ENCODE assay signal across 8 cellular contexts in genomic region chr19:3499738-3500428, GRCh38. TPM values are rescaled to one million over a fixed set of nuclear protein-coding genes. Genes with fewer than 3 reads are reported as not detected.
DNase-seq lines count a peak whose midpoint lies in the region; TF ChIP-seq lines count a peak whose summit lies in the region.

No MANE protein-coding gene starts in this region.

- H3K9me3 ChIP-seq in right atrium auricular region (no peaks in the 10 kb centered on the region), smooth muscle cell (replicated peaks; ENCODE audit: low read depth) (no peaks in the 10 kb centered on the region)

- H3F3A ChIP-seq in smooth muscle cell (ENCODE audit: low read depth), result peaks cover 3% of the 10 kb centered on the region

- peak overlapping the region; percentile 90 for H2AFZ ChIP-seq in smooth muscle cell (ENCODE audit: low read depth)

- no peaks in the 10 kb centered on the region for H4K20me1 ChIP-seq in smooth muscle cell (ENCODE audit: low read depth)

- peak overlapping the region; percentile 73 to 85 for H3K4me3 ChIP-seq in right atrium auricular region
- H3K4me3 ChIP-seq in smooth muscle cell, result peak overlapping the region; percentile 70

- H3K4me2 ChIP-seq in smooth muscle cell, result peak overlapping the region; percentile 96

- H3K36me3 ChIP-seq in right atrium auricular region, result peaks cover 16% of the 10 kb centered on the region
- H3K36me3 ChIP-seq in smooth muscle cell (ENCODE audit: low read depth), result no peaks in the 10 kb centered on the region

- peak overlapping the region; percentile 92 for H3K27ac ChIP-seq in VCaP
- peak overlapping the region; percentile 88 to 89 for H3K27ac ChIP-seq in right atrium auricular region
- H3K27ac ChIP-seq in smooth muscle cell (ENCODE audit: low read depth), result peak overlapping the region; percentile 92

- peaks cover 30% of the 10 kb centered on the region for H3K79me2 ChIP-seq in smooth muscle cell (ENCODE audit: low read depth)

- H3K27me3 ChIP-seq in right atrium auricular region (no peaks in the 10 kb centered on the region), smooth muscle cell (ENCODE audit: low read depth) (no peaks in the 10 kb centered on the region)

- DNase-seq in NCI-H748 (lab: John Stamatoyannopoulos, UW; ENCODE audit: unreplicated experiment) (peak; percentile 6), NCI-H748 treated with DMSO at 0.1 percent for 48 hours (lab: John Stamatoyannopoulos, UW) (no peak), right atrium auricular region (ENCODE audit: low spot score) (no peak), smooth muscle cell (lab: John Stamatoyannopoulos, UW; ENCODE audit: unreplicated experiment) (no peak), NAMALWA (ENCODE audit: low spot score) (no peak), GM19240 (ENCODE audit: insufficient read length, low spot score) (no peak)
- DNase-seq in effector CD4-positive, alpha-beta T cell, result no peak

- 29% methylated on average over 18 of the region's 18 CpGs for WGBS in smooth muscle cell (ENCODE audit: low lambda C conversion rate)

- peaks cover 0 to 12% of the 10 kb centered on the region in 2 donors for H3K4me1 ChIP-seq in right atrium auricular region
- peaks cover 9% of the 10 kb centered on the region for H3K4me1 ChIP-seq in smooth muscle cell (ENCODE audit: low read depth)

- peak overlapping the region; percentile 98 for H3K9ac ChIP-seq in smooth muscle cell (ENCODE audit: low read depth)

- TF ChIP-seq CTCF in VCaP (conservative IDR thresholded peaks at IDR 0.05), result no peak
- TF ChIP-seq CTCF in right atrium auricular region (IDR thresholded peaks at IDR 0.05), result no peak
- no peak for TF ChIP-seq CTCF in smooth muscle cell (IDR thresholded peaks at IDR 0.05; ENCODE audit: borderline replicate concordance, insufficient read depth, poor library complexity, severe bottlenecking)

RNA-seq across cellular contexts. Expression of gene DOHH, which starts 0.6 kb away (rescaled TPM):
- total RNA-seq in right atrium auricular region, result 10 to 100 TPM; 14.1 to 18.4 TPM
- 8.1 and 8.7 TPM in 2 replicates for total RNA-seq in smooth muscle cell
- 27.0 and 27.2 TPM in 2 replicates for polyA plus RNA-seq in smooth muscle cell

RNA-seq across cellular contexts. Expression of gene FZR1, which starts 6.2 kb away (rescaled TPM):
- 10 to 100 TPM; 20.6 to 21.7 TPM for total RNA-seq in right atrium auricular region
- total RNA-seq in smooth muscle cell, result 16.3 and 33.9 TPM in 2 replicates
- 49.7 and 64.8 TPM in 2 replicates for polyA plus RNA-seq in smooth muscle cell

RNA-seq across cellular contexts. Expression of gene SMIM44, which starts 16.6 kb away (rescaled TPM):
- total RNA-seq in right atrium auricular region, result not detected
- total RNA-seq in smooth muscle cell, result not detected in 2 replicates
- not detected in 2 replicates for polyA plus RNA-seq in smooth muscle cell

RNA-seq across cellular contexts. Expression of gene SMIM24, which starts 19.6 kb away (rescaled TPM):
- not detected for total RNA-seq in right atrium auricular region
- 1.1 TPM in 1 of 2 replicates, not detected in the other for total RNA-seq in smooth muscle cell
- not detected in 2 replicates for polyA plus RNA-seq in smooth muscle cell

RNA-seq across cellular contexts. Expression of gene TEKTIP1, which starts 39.1 kb away (rescaled TPM):
- total RNA-seq in right atrium auricular region, result not detected
- not detected in 2 replicates for total RNA-seq in smooth muscle cell
- polyA plus RNA-seq in smooth muscle cell, result 0.62 and 1.8 TPM in 2 replicates
